Comparison of ENCODE assay signal across 1 cellular context in the genomic region with DNA sequence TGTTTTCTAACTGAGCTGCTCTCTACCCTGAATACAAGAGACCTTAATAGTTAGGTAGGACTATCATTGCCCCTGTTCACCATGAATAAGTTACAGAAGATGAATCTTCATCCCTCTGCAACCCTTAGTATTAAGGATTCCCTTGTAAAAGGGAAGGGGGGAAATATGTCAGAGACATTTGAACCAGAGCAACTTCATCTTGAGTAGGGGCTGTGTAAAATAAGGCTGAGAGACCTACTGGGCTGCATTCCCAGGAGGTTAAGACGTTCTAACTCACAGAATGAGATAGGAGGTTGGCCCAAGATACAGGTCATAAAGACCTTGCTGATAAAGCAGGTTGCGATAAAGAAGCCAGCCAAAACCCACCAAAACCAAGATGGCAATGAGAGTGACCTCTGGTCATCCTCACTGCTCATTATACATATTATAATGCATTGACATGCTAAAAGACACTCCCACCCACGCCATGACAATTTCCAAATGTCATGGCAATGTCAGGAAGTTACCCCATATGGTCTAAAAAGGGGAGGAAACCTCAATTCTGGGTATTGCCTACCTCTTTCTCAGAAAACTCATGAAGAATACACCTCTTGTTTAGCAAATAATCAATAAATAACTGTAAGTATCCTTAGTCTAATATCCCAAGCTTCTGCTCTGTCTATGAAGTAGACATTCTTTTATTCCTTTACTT.
A peak's percentile ranks its signal among the peaks of the same experiment; 100 is the strongest.
TF ChIP-seq lines count a peak whose summit lies in the region.

No MANE protein-coding gene starts in this region.

TF ChIP-seq in K562, 482 proteins besides CTCF, POLR2A, EP300 and RAD21 (continued from another document and continues in another):
- TF ChIP-seq, protein P1, sequence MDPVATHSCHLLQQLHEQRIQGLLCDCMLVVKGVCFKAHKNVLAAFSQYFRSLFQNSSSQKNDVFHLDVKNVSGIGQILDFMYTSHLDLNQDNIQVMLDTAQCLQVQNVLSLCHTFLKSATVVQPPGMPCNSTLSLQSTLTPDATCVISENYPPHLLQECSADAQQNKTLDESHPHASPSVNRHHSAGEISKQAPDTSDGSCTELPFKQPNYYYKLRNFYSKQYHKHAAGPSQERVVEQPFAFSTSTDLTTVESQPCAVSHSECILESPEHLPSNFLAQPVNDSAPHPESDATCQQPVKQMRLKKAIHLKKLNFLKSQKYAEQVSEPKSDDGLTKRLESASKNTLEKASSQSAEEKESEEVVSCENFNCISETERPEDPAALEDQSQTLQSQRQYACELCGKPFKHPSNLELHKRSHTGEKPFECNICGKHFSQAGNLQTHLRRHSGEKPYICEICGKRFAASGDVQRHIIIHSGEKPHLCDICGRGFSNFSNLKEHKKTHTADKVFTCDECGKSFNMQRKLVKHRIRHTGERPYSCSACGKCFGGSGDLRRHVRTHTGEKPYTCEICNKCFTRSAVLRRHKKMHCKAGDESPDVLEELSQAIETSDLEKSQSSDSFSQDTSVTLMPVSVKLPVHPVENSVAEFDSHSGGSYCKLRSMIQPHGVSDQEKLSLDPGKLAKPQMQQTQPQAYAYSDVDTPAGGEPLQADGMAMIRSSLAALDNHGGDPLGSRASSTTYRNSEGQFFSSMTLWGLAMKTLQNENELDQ (CRISPR knock-in tag; IDR thresholded peaks at IDR 0.05; ENCODE audit: borderline replicate concordance) = no peak
- no peak for TF ChIP-seq ZFP36 (IDR thresholded peaks at IDR 0.05; ENCODE audit: low read depth, low read length, partially characterized antibody)
- TF ChIP-seq, protein P2, sequence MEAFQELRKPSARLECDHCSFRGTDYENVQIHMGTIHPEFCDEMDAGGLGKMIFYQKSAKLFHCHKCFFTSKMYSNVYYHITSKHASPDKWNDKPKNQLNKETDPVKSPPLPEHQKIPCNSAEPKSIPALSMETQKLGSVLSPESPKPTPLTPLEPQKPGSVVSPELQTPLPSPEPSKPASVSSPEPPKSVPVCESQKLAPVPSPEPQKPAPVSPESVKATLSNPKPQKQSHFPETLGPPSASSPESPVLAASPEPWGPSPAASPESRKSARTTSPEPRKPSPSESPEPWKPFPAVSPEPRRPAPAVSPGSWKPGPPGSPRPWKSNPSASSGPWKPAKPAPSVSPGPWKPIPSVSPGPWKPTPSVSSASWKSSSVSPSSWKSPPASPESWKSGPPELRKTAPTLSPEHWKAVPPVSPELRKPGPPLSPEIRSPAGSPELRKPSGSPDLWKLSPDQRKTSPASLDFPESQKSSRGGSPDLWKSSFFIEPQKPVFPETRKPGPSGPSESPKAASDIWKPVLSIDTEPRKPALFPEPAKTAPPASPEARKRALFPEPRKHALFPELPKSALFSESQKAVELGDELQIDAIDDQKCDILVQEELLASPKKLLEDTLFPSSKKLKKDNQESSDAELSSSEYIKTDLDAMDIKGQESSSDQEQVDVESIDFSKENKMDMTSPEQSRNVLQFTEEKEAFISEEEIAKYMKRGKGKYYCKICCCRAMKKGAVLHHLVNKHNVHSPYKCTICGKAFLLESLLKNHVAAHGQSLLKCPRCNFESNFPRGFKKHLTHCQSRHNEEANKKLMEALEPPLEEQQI (IDR thresholded peaks at IDR 0.05) = no peak
- no peak for TF ChIP-seq RBM22 (IDR thresholded peaks at IDR 0.05; ENCODE audit: low read depth, low read length, poor library complexity, severe bottlenecking)
- TF ChIP-seq, protein P3, sequence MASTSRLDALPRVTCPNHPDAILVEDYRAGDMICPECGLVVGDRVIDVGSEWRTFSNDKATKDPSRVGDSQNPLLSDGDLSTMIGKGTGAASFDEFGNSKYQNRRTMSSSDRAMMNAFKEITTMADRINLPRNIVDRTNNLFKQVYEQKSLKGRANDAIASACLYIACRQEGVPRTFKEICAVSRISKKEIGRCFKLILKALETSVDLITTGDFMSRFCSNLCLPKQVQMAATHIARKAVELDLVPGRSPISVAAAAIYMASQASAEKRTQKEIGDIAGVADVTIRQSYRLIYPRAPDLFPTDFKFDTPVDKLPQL (IDR thresholded peaks at IDR 0.05; ENCODE audit: extremely low read depth, insufficient read length) = no peak
- TF ChIP-seq TGIF2 (CRISPR knock-in tag; IDR thresholded peaks at IDR 0.05) = no peak
- TF ChIP-seq STAG1 (CRISPR knock-in tag; IDR thresholded peaks at IDR 0.05; ENCODE audit: borderline replicate concordance) = no peak
- TF ChIP-seq NR2F6 (CRISPR knock-in tag; IDR thresholded peaks at IDR 0.05) = no peak
- TF ChIP-seq ELF2 (CRISPR knock-in tag; IDR thresholded peaks at IDR 0.05) = no peak
- TF ChIP-seq ZBED1 (IDR thresholded peaks at IDR 0.05) = no peak
- no peak for TF ChIP-seq ARNT (IDR thresholded peaks at IDR 0.05)
- TF ChIP-seq RNF2 (IDR thresholded peaks at IDR 0.05) = no peak
- TF ChIP-seq DDX20 (tag; IDR thresholded peaks at IDR 0.05; ENCODE audit: low read depth) = peak; percentile 69; the same call in 1 of the 2 replicates
- peak; percentile 46; the same call in 1 of the 2 replicates for TF ChIP-seq ZNF589 (CRISPR knock-in tag; IDR thresholded peaks at IDR 0.05; ENCODE audit: low read depth)
- TF ChIP-seq EHMT2 (IDR thresholded peaks at IDR 0.05) = no peak
- TF ChIP-seq MAZ (CRISPR knock-in tag; conservative IDR thresholded peaks at IDR 0.05 in 1 of 2, IDR thresholded peaks at IDR 0.05 in 1 of 2) = 0 out of 4 replicates have a peak, but pooled peaks of 1 of the 2 experiments have one; percentile 29
- TF ChIP-seq LARP7 (IDR thresholded peaks at IDR 0.05) = no peak
- no peak for TF ChIP-seq PURB (CRISPR knock-in tag; IDR thresholded peaks at IDR 0.05; ENCODE audit: low read depth)
- no peak for TF ChIP-seq BMI1 (IDR thresholded peaks at IDR 0.05; ENCODE audit: low read length)
- TF ChIP-seq ETV6 (IDR thresholded peaks at IDR 0.05; ENCODE audit: borderline replicate concordance in 1 of 2, low read depth in 2 of 2, low read length in 1 of 2) = no peak
- TF ChIP-seq ETV6 (CRISPR knock-in tag; IDR thresholded peaks at IDR 0.05; ENCODE audit: borderline replicate concordance) = no peak
- no peak for TF ChIP-seq ZNF217 (CRISPR knock-in tag; IDR thresholded peaks at IDR 0.05)
- TF ChIP-seq ZFX (CRISPR knock-in tag; IDR thresholded peaks at IDR 0.05) = no peak
- TF ChIP-seq, protein P4, sequence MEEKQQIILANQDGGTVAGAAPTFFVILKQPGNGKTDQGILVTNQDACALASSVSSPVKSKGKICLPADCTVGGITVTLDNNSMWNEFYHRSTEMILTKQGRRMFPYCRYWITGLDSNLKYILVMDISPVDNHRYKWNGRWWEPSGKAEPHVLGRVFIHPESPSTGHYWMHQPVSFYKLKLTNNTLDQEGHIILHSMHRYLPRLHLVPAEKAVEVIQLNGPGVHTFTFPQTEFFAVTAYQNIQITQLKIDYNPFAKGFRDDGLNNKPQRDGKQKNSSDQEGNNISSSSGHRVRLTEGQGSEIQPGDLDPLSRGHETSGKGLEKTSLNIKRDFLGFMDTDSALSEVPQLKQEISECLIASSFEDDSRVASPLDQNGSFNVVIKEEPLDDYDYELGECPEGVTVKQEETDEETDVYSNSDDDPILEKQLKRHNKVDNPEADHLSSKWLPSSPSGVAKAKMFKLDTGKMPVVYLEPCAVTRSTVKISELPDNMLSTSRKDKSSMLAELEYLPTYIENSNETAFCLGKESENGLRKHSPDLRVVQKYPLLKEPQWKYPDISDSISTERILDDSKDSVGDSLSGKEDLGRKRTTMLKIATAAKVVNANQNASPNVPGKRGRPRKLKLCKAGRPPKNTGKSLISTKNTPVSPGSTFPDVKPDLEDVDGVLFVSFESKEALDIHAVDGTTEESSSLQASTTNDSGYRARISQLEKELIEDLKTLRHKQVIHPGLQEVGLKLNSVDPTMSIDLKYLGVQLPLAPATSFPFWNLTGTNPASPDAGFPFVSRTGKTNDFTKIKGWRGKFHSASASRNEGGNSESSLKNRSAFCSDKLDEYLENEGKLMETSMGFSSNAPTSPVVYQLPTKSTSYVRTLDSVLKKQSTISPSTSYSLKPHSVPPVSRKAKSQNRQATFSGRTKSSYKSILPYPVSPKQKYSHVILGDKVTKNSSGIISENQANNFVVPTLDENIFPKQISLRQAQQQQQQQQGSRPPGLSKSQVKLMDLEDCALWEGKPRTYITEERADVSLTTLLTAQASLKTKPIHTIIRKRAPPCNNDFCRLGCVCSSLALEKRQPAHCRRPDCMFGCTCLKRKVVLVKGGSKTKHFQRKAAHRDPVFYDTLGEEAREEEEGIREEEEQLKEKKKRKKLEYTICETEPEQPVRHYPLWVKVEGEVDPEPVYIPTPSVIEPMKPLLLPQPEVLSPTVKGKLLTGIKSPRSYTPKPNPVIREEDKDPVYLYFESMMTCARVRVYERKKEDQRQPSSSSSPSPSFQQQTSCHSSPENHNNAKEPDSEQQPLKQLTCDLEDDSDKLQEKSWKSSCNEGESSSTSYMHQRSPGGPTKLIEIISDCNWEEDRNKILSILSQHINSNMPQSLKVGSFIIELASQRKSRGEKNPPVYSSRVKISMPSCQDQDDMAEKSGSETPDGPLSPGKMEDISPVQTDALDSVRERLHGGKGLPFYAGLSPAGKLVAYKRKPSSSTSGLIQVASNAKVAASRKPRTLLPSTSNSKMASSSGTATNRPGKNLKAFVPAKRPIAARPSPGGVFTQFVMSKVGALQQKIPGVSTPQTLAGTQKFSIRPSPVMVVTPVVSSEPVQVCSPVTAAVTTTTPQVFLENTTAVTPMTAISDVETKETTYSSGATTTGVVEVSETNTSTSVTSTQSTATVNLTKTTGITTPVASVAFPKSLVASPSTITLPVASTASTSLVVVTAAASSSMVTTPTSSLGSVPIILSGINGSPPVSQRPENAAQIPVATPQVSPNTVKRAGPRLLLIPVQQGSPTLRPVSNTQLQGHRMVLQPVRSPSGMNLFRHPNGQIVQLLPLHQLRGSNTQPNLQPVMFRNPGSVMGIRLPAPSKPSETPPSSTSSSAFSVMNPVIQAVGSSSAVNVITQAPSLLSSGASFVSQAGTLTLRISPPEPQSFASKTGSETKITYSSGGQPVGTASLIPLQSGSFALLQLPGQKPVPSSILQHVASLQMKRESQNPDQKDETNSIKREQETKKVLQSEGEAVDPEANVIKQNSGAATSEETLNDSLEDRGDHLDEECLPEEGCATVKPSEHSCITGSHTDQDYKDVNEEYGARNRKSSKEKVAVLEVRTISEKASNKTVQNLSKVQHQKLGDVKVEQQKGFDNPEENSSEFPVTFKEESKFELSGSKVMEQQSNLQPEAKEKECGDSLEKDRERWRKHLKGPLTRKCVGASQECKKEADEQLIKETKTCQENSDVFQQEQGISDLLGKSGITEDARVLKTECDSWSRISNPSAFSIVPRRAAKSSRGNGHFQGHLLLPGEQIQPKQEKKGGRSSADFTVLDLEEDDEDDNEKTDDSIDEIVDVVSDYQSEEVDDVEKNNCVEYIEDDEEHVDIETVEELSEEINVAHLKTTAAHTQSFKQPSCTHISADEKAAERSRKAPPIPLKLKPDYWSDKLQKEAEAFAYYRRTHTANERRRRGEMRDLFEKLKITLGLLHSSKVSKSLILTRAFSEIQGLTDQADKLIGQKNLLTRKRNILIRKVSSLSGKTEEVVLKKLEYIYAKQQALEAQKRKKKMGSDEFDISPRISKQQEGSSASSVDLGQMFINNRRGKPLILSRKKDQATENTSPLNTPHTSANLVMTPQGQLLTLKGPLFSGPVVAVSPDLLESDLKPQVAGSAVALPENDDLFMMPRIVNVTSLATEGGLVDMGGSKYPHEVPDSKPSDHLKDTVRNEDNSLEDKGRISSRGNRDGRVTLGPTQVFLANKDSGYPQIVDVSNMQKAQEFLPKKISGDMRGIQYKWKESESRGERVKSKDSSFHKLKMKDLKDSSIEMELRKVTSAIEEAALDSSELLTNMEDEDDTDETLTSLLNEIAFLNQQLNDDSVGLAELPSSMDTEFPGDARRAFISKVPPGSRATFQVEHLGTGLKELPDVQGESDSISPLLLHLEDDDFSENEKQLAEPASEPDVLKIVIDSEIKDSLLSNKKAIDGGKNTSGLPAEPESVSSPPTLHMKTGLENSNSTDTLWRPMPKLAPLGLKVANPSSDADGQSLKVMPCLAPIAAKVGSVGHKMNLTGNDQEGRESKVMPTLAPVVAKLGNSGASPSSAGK (IDR thresholded peaks at IDR 0.05) = no peak
- no peak for TF ChIP-seq CBX5 (IDR thresholded peaks at IDR 0.05; ENCODE audit: borderline replicate concordance, low read depth)
- TF ChIP-seq JUNB (CRISPR knock-in tag; conservative IDR thresholded peaks at IDR 0.05) = no peak
- no peak for TF ChIP-seq ZFP30 (CRISPR knock-in tag; IDR thresholded peaks at IDR 0.05; ENCODE audit: borderline replicate concordance)
- TF ChIP-seq POLR2G (IDR thresholded peaks at IDR 0.05; ENCODE audit: low read depth, low read length) = no peak
- TF ChIP-seq, protein P5, sequence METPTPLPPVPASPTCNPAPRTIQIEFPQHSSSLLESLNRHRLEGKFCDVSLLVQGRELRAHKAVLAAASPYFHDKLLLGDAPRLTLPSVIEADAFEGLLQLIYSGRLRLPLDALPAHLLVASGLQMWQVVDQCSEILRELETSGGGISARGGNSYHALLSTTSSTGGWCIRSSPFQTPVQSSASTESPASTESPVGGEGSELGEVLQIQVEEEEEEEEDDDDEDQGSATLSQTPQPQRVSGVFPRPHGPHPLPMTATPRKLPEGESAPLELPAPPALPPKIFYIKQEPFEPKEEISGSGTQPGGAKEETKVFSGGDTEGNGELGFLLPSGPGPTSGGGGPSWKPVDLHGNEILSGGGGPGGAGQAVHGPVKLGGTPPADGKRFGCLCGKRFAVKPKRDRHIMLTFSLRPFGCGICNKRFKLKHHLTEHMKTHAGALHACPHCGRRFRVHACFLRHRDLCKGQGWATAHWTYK (CRISPR knock-in tag; IDR thresholded peaks at IDR 0.05) = no peak
- TF ChIP-seq NCOA2 (IDR thresholded peaks at IDR 0.05; ENCODE audit: partially characterized antibody in 2 of 2) = no peak
- no peak for TF ChIP-seq SRSF1 (IDR thresholded peaks at IDR 0.05; ENCODE audit: low read depth, low read length)
- TF ChIP-seq, protein P6, sequence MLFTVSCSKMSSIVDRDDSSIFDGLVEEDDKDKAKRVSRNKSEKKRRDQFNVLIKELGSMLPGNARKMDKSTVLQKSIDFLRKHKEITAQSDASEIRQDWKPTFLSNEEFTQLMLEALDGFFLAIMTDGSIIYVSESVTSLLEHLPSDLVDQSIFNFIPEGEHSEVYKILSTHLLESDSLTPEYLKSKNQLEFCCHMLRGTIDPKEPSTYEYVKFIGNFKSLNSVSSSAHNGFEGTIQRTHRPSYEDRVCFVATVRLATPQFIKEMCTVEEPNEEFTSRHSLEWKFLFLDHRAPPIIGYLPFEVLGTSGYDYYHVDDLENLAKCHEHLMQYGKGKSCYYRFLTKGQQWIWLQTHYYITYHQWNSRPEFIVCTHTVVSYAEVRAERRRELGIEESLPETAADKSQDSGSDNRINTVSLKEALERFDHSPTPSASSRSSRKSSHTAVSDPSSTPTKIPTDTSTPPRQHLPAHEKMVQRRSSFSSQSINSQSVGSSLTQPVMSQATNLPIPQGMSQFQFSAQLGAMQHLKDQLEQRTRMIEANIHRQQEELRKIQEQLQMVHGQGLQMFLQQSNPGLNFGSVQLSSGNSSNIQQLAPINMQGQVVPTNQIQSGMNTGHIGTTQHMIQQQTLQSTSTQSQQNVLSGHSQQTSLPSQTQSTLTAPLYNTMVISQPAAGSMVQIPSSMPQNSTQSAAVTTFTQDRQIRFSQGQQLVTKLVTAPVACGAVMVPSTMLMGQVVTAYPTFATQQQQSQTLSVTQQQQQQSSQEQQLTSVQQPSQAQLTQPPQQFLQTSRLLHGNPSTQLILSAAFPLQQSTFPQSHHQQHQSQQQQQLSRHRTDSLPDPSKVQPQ (CRISPR knock-in tag; IDR thresholded peaks at IDR 0.05; ENCODE audit: borderline replicate concordance) = no peak
- TF ChIP-seq POLR2B (IDR thresholded peaks at IDR 0.05; ENCODE audit: low read depth, partially characterized antibody) = no peak
- no peak for TF ChIP-seq MAFF (IDR thresholded peaks at IDR 0.05; ENCODE audit: low read length)
- TF ChIP-seq ELF1 (tag; IDR thresholded peaks at IDR 0.05) = no peak
- no peak for TF ChIP-seq PHB2 (IDR thresholded peaks at IDR 0.05; ENCODE audit: low read depth)
- no peak for TF ChIP-seq ZKSCAN1 (IDR thresholded peaks at IDR 0.05; ENCODE audit: low read depth, low read length)
- no peak for TF ChIP-seq ZBTB17 (CRISPR knock-in tag; IDR thresholded peaks at IDR 0.05)
- TF ChIP-seq ZKSCAN3 (CRISPR knock-in tag; IDR thresholded peaks at IDR 0.05) = no peak
